In genomic region chr13:79688741-79689140, GRCh38 we compare ENCODE assay signal across 23 cellular contexts.
"Had no signal": no experiment of that assay in that cellular context is flagged by ENCODE, and none has a peak within 500 bp of the region (broad histone marks: within the 10 kb centered on the region; RNA-seq: fewer than 3 reads in every experiment).

No MANE protein-coding gene starts in this region.

- H3K36me3 ChIP-seq: colonic mucosa, esophagus muscularis mucosa, esophagus squamous epithelium, gastrocnemius medialis, gastroesophageal sphincter, heart left ventricle, heart right ventricle had no signal

- H3K27ac ChIP-seq: colonic mucosa, coronary artery, dorsolateral prefrontal cortex, epithelial cell of prostate, esophagus muscularis mucosa, esophagus squamous epithelium, foreskin keratinocyte, gastrocnemius medialis, gastroesophageal sphincter, heart left ventricle, heart right ventricle had no signal

- H3K4me3 ChIP-seq: colonic mucosa, coronary artery, dorsolateral prefrontal cortex, esophagus muscularis mucosa, esophagus squamous epithelium, gastrocnemius medialis, gastroesophageal sphincter, heart left ventricle, heart right ventricle had no signal

- H3K27me3 ChIP-seq: colonic mucosa, dorsolateral prefrontal cortex, esophagus muscularis mucosa, esophagus squamous epithelium, foreskin keratinocyte, gastrocnemius medialis, gastroesophageal sphincter, heart left ventricle, heart right ventricle had no signal

- H3K9me3 ChIP-seq: colonic mucosa, esophagus muscularis mucosa, esophagus squamous epithelium, gastrocnemius medialis, gastroesophageal sphincter had no signal

- DNase-seq: colonic mucosa; cortex of kidney; dermis blood vessel endothelial cell; dorsolateral prefrontal cortex; effector CD4-positive, alpha-beta T cell; effector CD8-positive, alpha-beta T cell; effector memory CD4-positive, alpha-beta T cell; effector memory CD8-positive, alpha-beta T cell; endodermal cell; erythroblast; esophagus squamous epithelium; foreskin fibroblast; foreskin keratinocyte; foreskin melanocyte; gastrocnemius medialis; glutamatergic neuron; head of caudate nucleus; heart left ventricle; heart right ventricle had no signal

- H3K4me1 ChIP-seq: colonic mucosa, esophagus muscularis mucosa, esophagus squamous epithelium, foreskin keratinocyte, gastrocnemius medialis, gastroesophageal sphincter had no signal
